Comparison of ENCODE assay signal across 1 cellular context in genomic region chr10:30436200-30436599, GRCh38.
TF ChIP-seq lines count a peak whose summit lies in the region.

No MANE protein-coding gene starts in this region.

TF ChIP-seq in K562, 482 proteins besides CTCF, POLR2A, EP300 and RAD21 (continued from another document):
- TF ChIP-seq CHD7 (IDR thresholded peaks at IDR 0.05; ENCODE audit: low read depth, low read length), result no peak
- no peak for TF ChIP-seq ZNF778 (CRISPR knock-in tag; IDR thresholded peaks at IDR 0.05)
- TF ChIP-seq ATF3 (IDR thresholded peaks at IDR 0.05), result no peak
- TF ChIP-seq ATF3 (CRISPR knock-in tag; conservative IDR thresholded peaks at IDR 0.05), result 0 out of 2 replicates have a peak, but pooled peaks have one; percentile 25
- no peak for TF ChIP-seq ZC3H4 (CRISPR knock-in tag; IDR thresholded peaks at IDR 0.05; ENCODE audit: borderline replicate concordance)
- TF ChIP-seq GTF2B (IDR thresholded peaks at IDR 0.05; ENCODE audit: extremely low read depth, insufficient read length), result peak; percentile 24
- TF ChIP-seq HNRNPLL (IDR thresholded peaks at IDR 0.05; ENCODE audit: low read depth, low read length, poor library complexity, severe bottlenecking), result peak; percentile 84
- no peak for TF ChIP-seq KLF1 (tag; IDR thresholded peaks at IDR 0.05)
- no peak for TF ChIP-seq TFAP4 (CRISPR knock-in tag; IDR thresholded peaks at IDR 0.05; ENCODE audit: borderline replicate concordance)
